Comparison of ENCODE assay signal across 20 cellular contexts in genomic region chr11:118947999-118948398, GRCh38. TPM values are rescaled to one million over a fixed set of nuclear protein-coding genes. Genes with fewer than 3 reads are reported as not detected.
DNase-seq lines count a peak whose midpoint lies in the region; ATAC-seq and TF ChIP-seq lines count a peak whose summit lies in the region.
"Had no signal": no experiment of that assay in that cellular context is flagged by ENCODE, and none has a peak within 500 bp of the region (broad histone marks: within the 10 kb centered on the region; RNA-seq: fewer than 3 reads in every experiment).

No MANE protein-coding gene starts in this region.

- H3K36me3 ChIP-seq in RWPE2 (ENCODE audit: low read depth) = no peaks in the 10 kb centered on the region
- no peaks in the 10 kb centered on the region for H3K36me3 ChIP-seq in osteoblast (ENCODE audit: insufficient read depth, low read length)
- H3K36me3 ChIP-seq: BE2C; BLaER1 treated with 17β-estradiol and CSF1 and Interleukin-3, amounts not matched to agents 10 nM and 100 nM had no signal

- POLR2A ChIA-PET in GM10248 (lab: Yijun Ruan, JAX) = no interaction called here

- H3K4me1 ChIP-seq in RWPE2 (ENCODE audit: insufficient read depth, poor library complexity, severe bottlenecking) (no peaks in the 10 kb centered on the region), osteoblast (ENCODE audit: insufficient read depth, low read length) (no peaks in the 10 kb centered on the region)
- H3K4me1 ChIP-seq: BE2C had no signal

- DNase-seq in GM03348 (ENCODE audit: low spot score) = peak; percentile 4
- DNase-seq in NCI-H226 = peak; percentile 23
- DNase-seq in RWPE2 (ENCODE audit: low spot score) = no peak
- DNase-seq in osteoblast (ENCODE audit: insufficient read length, low spot score, missing footprints) = peak; percentile 62
- no peak for DNase-seq in GM10248 (ENCODE audit: extremely low spot score)
- DNase-seq in stimulated activated CD4-positive, alpha-beta T cell treated with anti-CD3 and anti-CD28 coated beads, Interleukin-2, amount 100 ng/mL, for 24 hours = no peak
- no peak for DNase-seq in dorsolateral prefrontal cortex
- no peak for DNase-seq in NCI-H345 treated with DMSO at 0.1 percent for 48 hours (lab: John Stamatoyannopoulos, UW; ENCODE audit: unreplicated experiment)
- DNase-seq: AML-193; BE2C; CD4-positive, alpha-beta T cell; CD8-positive, alpha-beta memory T cell; DMS 273 treated with DMSO at 0.1 percent for 48 hours; DMS79; EL; GDM1; H7; HCEC 1CT had no signal

- peak; percentile 38; the same call in 2 of the 3 replicates for ATAC-seq in RWPE2 (ENCODE audit: low read depth)

- no peak overlapping the region for H2AFZ ChIP-seq in osteoblast (ENCODE audit: low read length)

- H3K79me2 ChIP-seq in osteoblast (ENCODE audit: insufficient read depth, low read length) = no peaks in the 10 kb centered on the region

- H3K4me3 ChIP-seq in RWPE2 (ENCODE audit: severe bottlenecking) (no peak overlapping the region), osteoblast (ENCODE audit: insufficient read depth, low read length) (no peak overlapping the region), dorsolateral prefrontal cortex (no peak overlapping the region)
- H3K4me3 ChIP-seq: BLaER1 treated with 17β-estradiol and CSF1 and Interleukin-3, amounts not matched to agents 10 nM and 100 nM had no signal

- no peaks in the 10 kb centered on the region for H3K9me3 ChIP-seq in RWPE2 (ENCODE audit: severe bottlenecking)
- H3K9me3 ChIP-seq in osteoblast (ENCODE audit: low read depth, low read length) = no peaks in the 10 kb centered on the region
- H3K9me3 ChIP-seq: BE2C; BLaER1 treated with 17β-estradiol and CSF1 and Interleukin-3, amounts not matched to agents 10 nM and 100 nM had no signal

- intact Hi-C loops in dorsolateral prefrontal cortex (cut with DNase I) = no loop called here

- CTCF ChIA-PET in GM10248 (lab: Yijun Ruan, JAX) = interaction anchor here (1.1 to 2.2 kb wide), 4 partner anchors 9 to 258 kb away, joined by 3 to 9 read pairs (median 6); partner anchors contain the start of gene UPK2

- no peaks in the 10 kb centered on the region for H3K27me3 ChIP-seq in RWPE2 (ENCODE audit: insufficient read depth, poor library complexity, severe bottlenecking)
- peaks cover 13% of the 10 kb centered on the region for H3K27me3 ChIP-seq in osteoblast (ENCODE audit: insufficient read depth, low read length)
- H3K27me3 ChIP-seq in dorsolateral prefrontal cortex = peaks cover 0 to 3% (median 0%) of the 10 kb centered on the region in 45 donors
- H3K27me3 ChIP-seq: BE2C; BLaER1 treated with 17β-estradiol and CSF1 and Interleukin-3, amounts not matched to agents 10 nM and 100 nM had no signal

- no peak overlapping the region for H3K4me2 ChIP-seq in osteoblast (ENCODE audit: insufficient read depth, low read length)
- H3K4me2 ChIP-seq: BLaER1 treated with 17β-estradiol and CSF1 and Interleukin-3, amounts not matched to agents 10 nM and 100 nM had no signal

- no peak overlapping the region for H3K27ac ChIP-seq in RWPE2 (ENCODE audit: poor library complexity, severe bottlenecking)
- no peak overlapping the region for H3K27ac ChIP-seq in osteoblast (ENCODE audit: low read depth, low read length)
- H3K27ac ChIP-seq in dorsolateral prefrontal cortex = no peak overlapping the region
- H3K27ac ChIP-seq: BLaER1 treated with 17β-estradiol and CSF1 and Interleukin-3, amounts not matched to agents 10 nM and 100 nM had no signal

- no peaks in the 10 kb centered on the region for H4K20me1 ChIP-seq in osteoblast (ENCODE audit: insufficient read depth, low read length)
- H4K20me1 ChIP-seq: BLaER1 treated with 17β-estradiol and CSF1 and Interleukin-3, amounts not matched to agents 10 nM and 100 nM had no signal

- no peak for TF ChIP-seq CTCF in RWPE2 (IDR thresholded peaks at IDR 0.05; ENCODE audit: poor library complexity, severe bottlenecking)
- TF ChIP-seq CTCF in osteoblast (IDR thresholded peaks at IDR 0.05; ENCODE audit: extremely low read depth, low read depth, low read length) = no peak
- no peak for TF ChIP-seq CTCF in GM10248 (IDR thresholded peaks at IDR 0.05; ENCODE audit: control extremely low read depth, extremely low read depth, low read depth, missing control alignments)
- TF ChIP-seq CTCF in dorsolateral prefrontal cortex (IDR thresholded peaks at IDR 0.05 in 54 of 56, conservative IDR thresholded peaks at IDR 0.05 in 2 of 56; ENCODE audit: low read depth in 1 of 56, partially characterized antibody in 56 of 56) = no peak

RNA-seq across cellular contexts. Expression of gene UPK2, which starts 8.1 kb away (rescaled TPM):
- total RNA-seq in osteoblast (not detected in 2 replicates), dorsolateral prefrontal cortex (1 to 10 TPM in 3 of 120 experiments, under 1 TPM in 24, not detected in 93; 0.43 to 1.2 (median 0.59) TPM)
- total RNA-seq: H1 had no signal

RNA-seq across cellular contexts. Expression of gene BCL9L, which starts 22.3 kb away (rescaled TPM):
- total RNA-seq in osteoblast (27.9 and 28.3 TPM in 2 replicates), dorsolateral prefrontal cortex (10 to 100 TPM; 18.7 to 59.0 (median 28.4) TPM)

RNA-seq across cellular contexts. Expression of gene FOXR1, which starts 23.6 kb away (rescaled TPM):
- total RNA-seq in osteoblast (not detected in 2 replicates), dorsolateral prefrontal cortex (under 1 TPM in 1 of 120 experiments, not detected in 119; 0.44 TPM)
- total RNA-seq: CD4-positive, alpha-beta T cell; CD8-positive, alpha-beta memory T cell; H1; H7 had no signal

RNA-seq across cellular contexts. Expression of gene CENATAC, which starts 49.9 kb away (rescaled TPM):
- total RNA-seq in osteoblast (37.6 and 37.7 TPM in 2 replicates), dorsolateral prefrontal cortex (100 to 1,000 TPM in 1 of 120 experiments, 10 to 100 TPM in 119; 37.7 to 109 (median 64.9) TPM)

Comparison
In these comparisons a context has a peak if more than half of its experiments do, and no peak if none do; other contexts are left out.
1. DNase-seq: peak in GM03348 (single experiment), NCI-H226 (single experiment) and osteoblast (single experiment); none in RWPE2 (single experiment), GM10248 (single experiment), stimulated activated CD4-positive, alpha-beta T cell treated with anti-CD3 and anti-CD28 coated beads, Interleukin-2, amount 100 ng/mL, for 24 hours (0 of 2), dorsolateral prefrontal cortex (0 of 10) and NCI-H345 treated with DMSO at 0.1 percent for 48 hours (single experiment).